In the genomic region with DNA sequence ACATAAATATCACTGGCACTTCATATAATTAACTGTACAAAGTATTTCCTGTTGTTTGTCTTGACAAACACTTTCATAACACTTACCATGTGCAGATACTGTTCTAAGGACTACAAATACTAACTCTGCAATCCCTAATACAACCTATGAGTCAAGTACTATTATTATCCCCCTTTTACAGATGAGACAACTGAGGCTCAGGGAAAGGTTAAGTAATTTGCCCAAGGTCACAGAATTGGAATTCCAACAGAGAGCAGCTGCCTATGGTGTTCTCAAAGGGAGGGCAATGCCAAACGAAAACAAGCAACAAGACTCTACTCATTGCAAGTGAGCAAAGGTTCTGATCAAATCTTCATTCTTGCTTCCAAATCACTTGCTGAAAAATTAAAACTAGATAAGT, we compare ENCODE assay signal across 14 cellular contexts.
DNase-seq lines count a peak whose midpoint lies in the region; ATAC-seq, FAIRE-seq and TF ChIP-seq lines count a peak whose summit lies in the region.
"Had no signal": no experiment of that assay in that cellular context is flagged by ENCODE, and none has a peak within 500 bp of the region (broad histone marks: within the 10 kb centered on the region; RNA-seq: fewer than 3 reads in every experiment).

No MANE protein-coding gene starts in this region.

- H3F3A ChIP-seq in GM23338 (replicated peaks; ENCODE audit: low read depth): no peaks in the 10 kb centered on the region

- peak overlapping the region; percentile 54 for H3K4me2 ChIP-seq in GM23338

- TF ChIP-seq POLR2A in body of pancreas (IDR thresholded peaks at IDR 0.05) (no peak), right lobe of liver (IDR thresholded peaks at IDR 0.05) (no peak)

- H4K20me1 ChIP-seq in GM23338 (replicated peaks; ENCODE audit: insufficient read depth): no peaks in the 10 kb centered on the region

- no peaks in the 10 kb centered on the region for H3K36me3 ChIP-seq in GM23338 (ENCODE audit: insufficient read depth)
- no peaks in the 10 kb centered on the region for H3K36me3 ChIP-seq in body of pancreas (replicated peaks in 1 of 2; ENCODE audit: insufficient read depth in 1 of 2, low read depth in 2 of 2)
- no peaks in the 10 kb centered on the region for H3K36me3 ChIP-seq in right lobe of liver
- no peaks in the 10 kb centered on the region for H3K36me3 ChIP-seq in small intestine (ENCODE audit: control insufficient read depth in 2 of 2, insufficient read depth in 2 of 2, low read length in 2 of 2)
- no peaks in the 10 kb centered on the region for H3K36me3 ChIP-seq in WERI-Rb-1
- H3K36me3 ChIP-seq: ovary had no signal

- no peak for FAIRE-seq in small intestine (lab: Jason Lieb, UNC)

- no peak for TF ChIP-seq CTCF in GM23338 (conservative IDR thresholded peaks at IDR 0.05; ENCODE audit: low read depth in 2 of 2)
- TF ChIP-seq CTCF in body of pancreas (IDR thresholded peaks at IDR 0.05): no peak
- no peak for TF ChIP-seq CTCF in right lobe of liver (IDR thresholded peaks at IDR 0.05)
- TF ChIP-seq CTCF in WERI-Rb-1 (IDR thresholded peaks at IDR 0.05; ENCODE audit: low read depth, low read length): no peak

- 0 out of 3 replicates have a peak overlapping the region, but pooled peaks have one; percentile 32 for H3K4me3 Mint-ChIP-seq in GM23338
- H3K4me3 Mint-ChIP-seq: B cell had no signal

- peak overlapping the region; percentile 92 for H3K27ac ChIP-seq in GM23338 (ENCODE audit: low read depth)
- H3K27ac ChIP-seq in body of pancreas: peak overlapping the region; percentile 76 to 98 (median 91)
- peak overlapping the region; percentile 90 to 92 (median 92) for H3K27ac ChIP-seq in right lobe of liver
- H3K27ac ChIP-seq in small intestine (ENCODE audit: low read depth in 1 of 2, low read length in 1 of 2): peak overlapping the region; percentile 90 to 96
- H3K27ac ChIP-seq in WERI-Rb-1: no peak overlapping the region

- H3K9me3 Mint-ChIP-seq in GM23338: no peaks in the 10 kb centered on the region

- H3K9me2 ChIP-seq in GM23338 (ENCODE audit: insufficient read depth): no peaks in the 10 kb centered on the region

- H3K36me3 Mint-ChIP-seq in GM23338 (ENCODE audit: low read depth): peaks cover 4% of the 10 kb centered on the region; the same call in 1 of the 3 replicates

- no peak overlapping the region for H2AFZ ChIP-seq in GM23338

- H3K4me1 ChIP-seq in GM23338 (ENCODE audit: insufficient read depth) (peaks cover 54% of the 10 kb centered on the region), body of pancreas (peaks cover 78% of the 10 kb centered on the region), right lobe of liver (peaks cover 0 to 69% (median 22%) of the 10 kb centered on the region in 4 donors), small intestine (ENCODE audit: control insufficient read depth in 2 of 2, insufficient read depth in 1 of 2, low read depth in 1 of 2, low read length in 1 of 2) (peaks cover 6 to 14% of the 10 kb centered on the region in 2 donors)

- intact Hi-C loops in body of pancreas (cut with DNase I): no loop called here
- intact Hi-C loops in right lobe of liver (cut with DNase I): no loop called here

- H3K4me3 ChIP-seq in GM23338 (0 out of 2 replicates have a peak overlapping the region, but pooled peaks have one; percentile 12), body of pancreas (no peak overlapping the region), right lobe of liver (no peak overlapping the region), small intestine (ENCODE audit: low read depth in 1 of 2, low read length in 2 of 2) (no peak overlapping the region), WERI-Rb-1 (ENCODE audit: low read depth, low read length) (no peak overlapping the region)
- H3K4me3 ChIP-seq: ovary had no signal

- H3K9me3 ChIP-seq in body of pancreas (peaks cover 0 to 2% (median 0%) of the 10 kb centered on the region in 3 donors), right lobe of liver (no peaks in the 10 kb centered on the region), small intestine (ENCODE audit: control insufficient read depth, low read depth) (no peaks in the 10 kb centered on the region), WERI-Rb-1 (ENCODE audit: severe bottlenecking) (no peaks in the 10 kb centered on the region)
- H3K9me3 ChIP-seq: ovary had no signal

- H3K79me2 ChIP-seq in GM23338 (replicated peaks; ENCODE audit: insufficient read depth): peaks cover 54% of the 10 kb centered on the region

- DNase-seq in GM23338 (ENCODE audit: low spot score): no peak
- no peak for DNase-seq in body of pancreas
- DNase-seq in right lobe of liver: no peak
- no peak for DNase-seq in small intestine
- DNase-seq in NCI-H510A (lab: John Stamatoyannopoulos, UW): no peak
- no peak for DNase-seq in HUDEP-2 (lab: John Stamatoyannopoulos, UW; ENCODE audit: unreplicated experiment in 76 of 76)
- DNase-seq in WERI-Rb-1: no peak
- DNase-seq: activated T-cell treated with anti-CD3 and anti-CD28 coated beads for 4 hours, aorta, NCI-H1048, SIG-M5 had no signal

- no peak for ATAC-seq in GM23338
- ATAC-seq in body of pancreas: peak; percentile 12
- no peak for ATAC-seq in right lobe of liver
- no peak for ATAC-seq in HG03520 (IDR thresholded peaks at IDR 0.05; ENCODE audit: unreplicated experiment)

- peaks cover 13% of the 10 kb centered on the region for H3K27me3 Mint-ChIP-seq in GM23338 (ENCODE audit: insufficient read depth, low read depth, poor library complexity)
- H3K27me3 Mint-ChIP-seq: B cell had no signal

- H3K27ac Mint-ChIP-seq in GM23338: peak overlapping the region; percentile 99
- H3K27ac Mint-ChIP-seq: B cell had no signal

- H3K4me1 Mint-ChIP-seq in GM23338: peaks cover 69% of the 10 kb centered on the region
- H3K4me1 Mint-ChIP-seq: B cell had no signal

- H3K27me3 ChIP-seq in GM23338 (ENCODE audit: insufficient read depth): 0 out of 2 replicates have a peak, but pooled peaks cover 5% of the 10 kb centered on the region
- no peaks in the 10 kb centered on the region for H3K27me3 ChIP-seq in body of pancreas
- no peaks in the 10 kb centered on the region for H3K27me3 ChIP-seq in right lobe of liver
- H3K27me3 ChIP-seq in small intestine (ENCODE audit: control insufficient read depth in 2 of 2, insufficient read depth in 2 of 2, low read length in 2 of 2): no peaks in the 10 kb centered on the region
- H3K27me3 ChIP-seq in WERI-Rb-1 (ENCODE audit: insufficient read depth, low read depth, severe bottlenecking): no peaks in the 10 kb centered on the region
- H3K27me3 ChIP-seq: ovary had no signal

- 4 to 12% methylated on average over 1 of the region's 1 CpG for WGBS in body of pancreas, 2 donors
- WGBS in right lobe of liver (ENCODE audit: insufficient coverage, low coverage, low lambda C conversion rate, missing lambda C conversion rate): 14% methylated on average over 1 of the region's 1 CpG
- WGBS in small intestine, 3 donors: 0 to 55% (median 29%) methylated on average over 1 of the region's 1 CpG

TF ChIP-seq in GM23338, 12 proteins besides CTCF, POLR2A, EP300 and RAD21:
- peak; percentile 36; the same call in 1 of the 2 replicates for TF ChIP-seq ZNF114 (CRISPR knock-in tag; IDR thresholded peaks at IDR 0.05)
- no peak for TF ChIP-seq JUNB (IDR thresholded peaks at IDR 0.05; ENCODE audit: unreplicated experiment)
